1 cellular context compared by ENCODE assay signal in genomic region chr9:35646583-35647265, GRCh38.
TF ChIP-seq lines count a peak whose summit lies in the region.

No MANE protein-coding gene starts in this region.

TF ChIP-seq in HepG2, 621 proteins besides CTCF, POLR2A, EP300 and RAD21 (continued from another document and continues in another):
- TF ChIP-seq ZNF75D (CRISPR knock-in tag; IDR thresholded peaks at IDR 0.05; ENCODE audit: borderline replicate concordance) (no peak), ZFP90 (CRISPR knock-in tag; IDR thresholded peaks at IDR 0.05; ENCODE audit: borderline replicate concordance) (peak; percentile 90), THAP9 (CRISPR knock-in tag; IDR thresholded peaks at IDR 0.05; ENCODE audit: borderline replicate concordance) (0 out of 2 replicates have a peak, but pooled peaks have one; percentile 48), HIVEP1 (CRISPR knock-in tag; IDR thresholded peaks at IDR 0.05) (peak; percentile 40; the same call in 1 of the 2 replicates), ZNF503 (CRISPR knock-in tag; IDR thresholded peaks at IDR 0.05) (peak; percentile 77; the same call in 1 of the 2 replicates), ZNF24 (IDR thresholded peaks at IDR 0.05) (no peak), ZNF605 (CRISPR knock-in tag; IDR thresholded peaks at IDR 0.05) (no peak; the same call in 1 of the 2 replicates), ZNF704 (CRISPR knock-in tag; IDR thresholded peaks at IDR 0.05; ENCODE audit: borderline replicate concordance) (no peak), ZNF441 (CRISPR knock-in tag; IDR thresholded peaks at IDR 0.05; ENCODE audit: borderline replicate concordance) (0 out of 2 replicates have a peak, but pooled peaks have one; percentile 41), PITX1 (CRISPR knock-in tag; IDR thresholded peaks at IDR 0.05) (0 out of 2 replicates have a peak, but pooled peaks have one; percentile 17), ETV5 (CRISPR knock-in tag; IDR thresholded peaks at IDR 0.05; ENCODE audit: borderline replicate concordance) (peak; percentile 35; the same call in 1 of the 2 replicates), SP5 (CRISPR knock-in tag; IDR thresholded peaks at IDR 0.05; ENCODE audit: borderline replicate concordance, low read depth) (no peak), SP2 (CRISPR knock-in tag; IDR thresholded peaks at IDR 0.05) (no peak), LBX2 (CRISPR knock-in tag; IDR thresholded peaks at IDR 0.05; ENCODE audit: borderline replicate concordance) (no peak), PAX8 (CRISPR knock-in tag; IDR thresholded peaks at IDR 0.05; ENCODE audit: borderline replicate concordance) (no peak), ZNF432 (CRISPR knock-in tag; IDR thresholded peaks at IDR 0.05; ENCODE audit: borderline replicate concordance) (no peak), ZNF512 (CRISPR knock-in tag; IDR thresholded peaks at IDR 0.05) (no peak), ZNF746 (CRISPR knock-in tag; IDR thresholded peaks at IDR 0.05) (peak; percentile 55; the same call in 1 of the 2 replicates), YEATS4 (CRISPR knock-in tag; IDR thresholded peaks at IDR 0.05; ENCODE audit: borderline replicate concordance) (peak; percentile 75; the same call in 1 of the 2 replicates), GMEB2 (CRISPR knock-in tag; IDR thresholded peaks at IDR 0.05; ENCODE audit: low read depth) (no peak), ZNF460 (CRISPR knock-in tag; IDR thresholded peaks at IDR 0.05; ENCODE audit: borderline replicate concordance) (no peak), ZNF281 (CRISPR knock-in tag; IDR thresholded peaks at IDR 0.05; ENCODE audit: borderline replicate concordance) (no peak), ZNF251 (CRISPR knock-in tag; IDR thresholded peaks at IDR 0.05) (no peak), ZNF451 (CRISPR knock-in tag; IDR thresholded peaks at IDR 0.05) (no peak), RFX1 (IDR thresholded peaks at IDR 0.05) (no peak), ZNF687 (CRISPR knock-in tag; IDR thresholded peaks at IDR 0.05) (peak; percentile 86), ZFAT (CRISPR knock-in tag; conservative IDR thresholded peaks at IDR 0.05) (no peak), NCOA1 (CRISPR knock-in tag; IDR thresholded peaks at IDR 0.05) (no peak), STAT6 (CRISPR knock-in tag; IDR thresholded peaks at IDR 0.05; ENCODE audit: borderline replicate concordance) (no peak), ZNF761 (CRISPR knock-in tag; conservative IDR thresholded peaks at IDR 0.05) (0 out of 2 replicates have a peak, but pooled peaks have one; percentile 29), GLI4 (CRISPR knock-in tag; IDR thresholded peaks at IDR 0.05; ENCODE audit: borderline replicate concordance) (no peak), FOXO4 (CRISPR knock-in tag; conservative IDR thresholded peaks at IDR 0.05) (0 out of 2 replicates have a peak, but pooled peaks have one; percentile 0), HOXA5 (CRISPR knock-in tag; IDR thresholded peaks at IDR 0.05) (peak; percentile 86), ZNF841 (CRISPR knock-in tag; IDR thresholded peaks at IDR 0.05; ENCODE audit: borderline replicate concordance) (no peak)
